In the genomic region with DNA sequence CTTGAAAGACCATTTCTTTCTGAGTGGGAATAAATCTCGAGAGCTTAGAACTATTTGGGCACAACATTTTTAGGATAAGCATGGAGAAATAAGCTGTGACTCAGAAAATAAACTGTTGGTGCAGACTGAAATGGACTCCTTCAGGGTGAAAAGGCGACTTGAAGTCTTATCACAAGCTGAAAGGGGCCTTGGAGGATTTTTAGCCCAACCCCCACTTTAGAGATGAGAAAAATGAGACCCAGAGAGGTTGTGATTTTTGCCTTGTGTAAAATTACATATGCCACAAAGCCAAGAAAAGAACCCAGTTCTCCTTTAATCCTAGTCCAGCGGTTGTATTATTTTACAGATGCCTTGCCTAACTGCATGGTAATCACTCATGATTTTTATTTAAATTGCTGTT, we compare ENCODE assay signal across 8 cellular contexts. TPM values are rescaled to one million over a fixed set of nuclear protein-coding genes. Genes with fewer than 3 reads are reported as not detected.
DNase-seq lines count a peak whose midpoint lies in the region; TF ChIP-seq lines count a peak whose summit lies in the region.

No MANE protein-coding gene starts in this region.

- no peaks in the 10 kb centered on the region for H3K9me3 ChIP-seq in Peyer's patch
- no peaks in the 10 kb centered on the region for H3K9me3 ChIP-seq in endodermal cell (ENCODE audit: control insufficient read depth, low read length)
- no peaks in the 10 kb centered on the region for H3K9me3 ChIP-seq in ovary

- no peaks in the 10 kb centered on the region for H3K9me3 Mint-ChIP-seq in endodermal cell

- TF ChIP-seq CTCF in Peyer's patch (IDR thresholded peaks at IDR 0.05): no peak
- TF ChIP-seq CTCF in endodermal cell (conservative IDR thresholded peaks at IDR 0.05): no peak
- TF ChIP-seq CTCF in ovary (IDR thresholded peaks at IDR 0.05): no peak

- H3K4me1 ChIP-seq in Peyer's patch (peaks cover 0 to 25% (median 3%) of the 10 kb centered on the region in 4 donors), endodermal cell (ENCODE audit: control insufficient read depth, insufficient read depth, low read length) (no peaks in the 10 kb centered on the region), ovary (ENCODE audit: insufficient read depth) (no peaks in the 10 kb centered on the region)

- TF ChIP-seq POLR2A in Peyer's patch (IDR thresholded peaks at IDR 0.05) (no peak), ovary (IDR thresholded peaks at IDR 0.05) (no peak)

- intact Hi-C loops in ovary (cut with DNase I): loop anchor here in 2 of 4 donors (2.0 to 5.0 kb wide), 2 partner anchors 119 to 139 kb away; partner anchors contain the start of gene RNF7 (in 2 of the 2)

- H3K27ac ChIP-seq in Peyer's patch (peak overlapping the region in 3 of 4 donors; percentile 76 to 100 (median 99)), endodermal cell (ENCODE audit: low read depth, low read length) (no peak overlapping the region), ovary (peak overlapping the region in 1 of 2 donors; percentile 96)

- peak overlapping the region in 3 of 4 donors; percentile 85 to 98 (median 92) for H3K4me3 ChIP-seq in Peyer's patch
- peak overlapping the region; percentile 99 for H3K4me3 ChIP-seq in endodermal cell (ENCODE audit: low read length)
- peak overlapping the region; percentile 92 for H3K4me3 ChIP-seq in ovary

- no peaks in the 10 kb centered on the region for H3K36me3 ChIP-seq in Peyer's patch
- peaks cover 5% of the 10 kb centered on the region for H3K36me3 ChIP-seq in endodermal cell (ENCODE audit: control insufficient read depth, insufficient read depth, low read length)
- no peaks in the 10 kb centered on the region for H3K36me3 ChIP-seq in ovary

- H3K36me3 Mint-ChIP-seq in endodermal cell (ENCODE audit: low read depth): peaks cover 12% of the 10 kb centered on the region

- peak overlapping the region; percentile 89 for H3K27ac Mint-ChIP-seq in endodermal cell

- peak overlapping the region; percentile 94 for H3K9ac ChIP-seq in endodermal cell (ENCODE audit: extremely low read depth, low read length, poor library complexity, severe bottlenecking)

- H3K27me3 Mint-ChIP-seq in endodermal cell (ENCODE audit: insufficient read depth): no peaks in the 10 kb centered on the region

- peak overlapping the region; percentile 81 for H3K4me3 Mint-ChIP-seq in endodermal cell

- peaks cover 24% of the 10 kb centered on the region for H3K4me1 Mint-ChIP-seq in endodermal cell

- 0 to 3% methylated on average over 1 to 3 of the region's 3 CpGs for WGBS in endodermal cell (ENCODE audit: insufficient coverage in 1 of 2, insufficient read length in 1 of 2), 2 experiments
- WGBS in ovary, 3 donors: 23 to 35% (median 27%) methylated on average over 3 of the region's 3 CpGs

- DNase-seq in NCI-H2107 treated with DMSO at 0.1 percent for 48 hours (lab: John Stamatoyannopoulos, UW; ENCODE audit: unreplicated experiment): peak; percentile 11
- no peak for DNase-seq in NCI-H2107 (lab: John Stamatoyannopoulos, UW)
- no peak for DNase-seq in Peyer's patch
- no peak for DNase-seq in endodermal cell
- no peak for DNase-seq in ovary
- no peak for DNase-seq in DMS153 (lab: John Stamatoyannopoulos, UW)
- DNase-seq in NCI-H526 treated with DMSO at 0.1 percent for 48 hours (lab: John Stamatoyannopoulos, UW): no peak
- no peak for DNase-seq in DMS53 treated with DMSO at 0.1 percent for 48 hours (lab: John Stamatoyannopoulos, UW; ENCODE audit: unreplicated experiment)

- TF ChIP-seq EP300 in ovary (IDR thresholded peaks at IDR 0.05): no peak

- H3K27me3 ChIP-seq in Peyer's patch (no peaks in the 10 kb centered on the region), endodermal cell (ENCODE audit: control insufficient read depth, insufficient read depth, low read length, poor library complexity, severe bottlenecking) (no peaks in the 10 kb centered on the region), ovary (no peaks in the 10 kb centered on the region)

RNA-seq across cellular contexts. Expression of gene ATP1B3, which starts 1.5 kb away (rescaled TPM):
- total RNA-seq in Peyer's patch: 100 to 1,000 TPM in 3 of 4 donors, 10 to 100 TPM in 1; 48.7 to 270 (median 228) TPM
- 100 to 1,000 TPM; 182 to 194 TPM for total RNA-seq in endodermal cell
- 157 TPM for polyA plus RNA-seq in endodermal cell (2013, experiment 1 of 2)
- 142 TPM for polyA plus RNA-seq in endodermal cell (2013, experiment 2 of 2)
- total RNA-seq in ovary: 100 to 1,000 TPM in 3 of 7 donors, 10 to 100 TPM in 4; 36.7 to 140 (median 51.2) TPM
- 10 to 100 TPM; 44.4 to 91.0 TPM for polyA plus RNA-seq in ovary
